ENCODE assay signal across 23 cellular contexts in the genomic region with DNA sequence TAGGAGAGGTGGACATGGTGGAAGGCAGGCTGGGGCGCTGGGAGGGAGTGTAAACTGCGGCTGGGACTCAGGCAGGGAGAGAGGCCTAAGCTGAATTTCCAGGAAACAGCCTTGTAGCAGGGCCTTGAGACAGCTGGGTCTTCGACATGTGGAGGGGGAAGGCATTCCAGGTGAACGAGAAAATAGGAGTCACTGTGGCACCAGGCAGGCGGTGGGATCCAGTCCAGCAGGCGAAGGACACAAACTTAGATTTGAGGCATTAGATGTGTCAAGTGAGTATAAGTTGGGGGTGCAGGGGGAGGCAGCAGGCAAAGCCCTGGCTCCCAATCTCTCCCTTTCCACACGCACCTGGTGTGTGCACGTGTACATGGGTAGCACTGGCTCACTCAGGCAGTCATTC.
DNase-seq lines count a peak whose midpoint lies in the region; ATAC-seq, FAIRE-seq and TF ChIP-seq lines count a peak whose summit lies in the region.
"Had no signal": no experiment of that assay in that cellular context is flagged by ENCODE, and none has a peak within 500 bp of the region (broad histone marks: within the 10 kb centered on the region; RNA-seq: fewer than 3 reads in every experiment).

No MANE protein-coding gene starts in this region.

- H3K9me3 ChIP-seq in right atrium auricular region (no peaks in the 10 kb centered on the region), astrocyte (ENCODE audit: insufficient read depth, low read depth, low read length) (no peaks in the 10 kb centered on the region), sigmoid colon (no peaks in the 10 kb centered on the region)

- H3K79me2 ChIP-seq in astrocyte (ENCODE audit: insufficient read depth, low read length) = no peaks in the 10 kb centered on the region

- no peak for TF ChIP-seq POLR2A in sigmoid colon (IDR thresholded peaks at IDR 0.05)

- no peaks in the 10 kb centered on the region for H3K9me3 Mint-ChIP-seq in astrocyte (ENCODE audit: unreplicated experiment)
- H3K9me3 Mint-ChIP-seq in glutamatergic neuron (ENCODE audit: unreplicated experiment) = peaks cover 2% of the 10 kb centered on the region

- H3K27ac ChIP-seq in right atrium auricular region (no peak overlapping the region), astrocyte (ENCODE audit: low read depth, low read length) (no peak overlapping the region), sigmoid colon (no peak overlapping the region)
- H3K27ac ChIP-seq: 22Rv1, A549, C4-2B, GM23248 had no signal

- TF ChIP-seq EP300 in sigmoid colon (IDR thresholded peaks at IDR 0.05) = no peak

- H3K36me3 ChIP-seq in right atrium auricular region (no peaks in the 10 kb centered on the region), astrocyte (ENCODE audit: insufficient read depth, low read length) (no peaks in the 10 kb centered on the region), sigmoid colon (no peaks in the 10 kb centered on the region)

- H3K27ac Mint-ChIP-seq in astrocyte (ENCODE audit: unreplicated experiment) (peak overlapping the region; percentile 27), glutamatergic neuron (ENCODE audit: unreplicated experiment) (no peak overlapping the region)
- H3K27ac Mint-ChIP-seq: CD4-positive, alpha-beta memory T cell had no signal

- peaks cover 8% of the 10 kb centered on the region for H3K27me3 Mint-ChIP-seq in astrocyte (ENCODE audit: low read depth, unreplicated experiment)
- H3K27me3 Mint-ChIP-seq in glutamatergic neuron (ENCODE audit: unreplicated experiment) = no peaks in the 10 kb centered on the region

- no peaks in the 10 kb centered on the region for H3K36me3 Mint-ChIP-seq in astrocyte (ENCODE audit: low read depth, unreplicated experiment)
- no peaks in the 10 kb centered on the region for H3K36me3 Mint-ChIP-seq in glutamatergic neuron (ENCODE audit: unreplicated experiment)
- H3K36me3 Mint-ChIP-seq: CD4-positive, alpha-beta memory T cell had no signal

- H3K9ac ChIP-seq in astrocyte (ENCODE audit: low read length) = no peak overlapping the region
- H3K9ac ChIP-seq: GM23248 had no signal

- no peak for FAIRE-seq in astrocyte (lab: Jason Lieb, UNC)
- FAIRE-seq: A549, GM12892, GM18507, HTR-8/SVneo had no signal

- H3K27me3 ChIP-seq in right atrium auricular region = no peaks in the 10 kb centered on the region
- no peaks in the 10 kb centered on the region for H3K27me3 ChIP-seq in astrocyte (ENCODE audit: insufficient read depth, low read length)
- H3K27me3 ChIP-seq in sigmoid colon = no peaks in the 10 kb centered on the region

- H3K4me1 ChIP-seq in right atrium auricular region = no peaks in the 10 kb centered on the region
- peaks cover 4% of the 10 kb centered on the region for H3K4me1 ChIP-seq in astrocyte (ENCODE audit: insufficient read depth, low read length)
- H3K4me1 ChIP-seq in sigmoid colon = no peaks in the 10 kb centered on the region
- H3K4me1 ChIP-seq: A549 had no signal

- H3K4me3 ChIP-seq in right atrium auricular region (no peak overlapping the region), astrocyte (ENCODE audit: insufficient read depth, low read depth, low read length) (no peak overlapping the region), sigmoid colon (no peak overlapping the region)
- H3K4me3 ChIP-seq: A549, GM23248 had no signal

- WGBS in sigmoid colon, 2 donors = 93 to 94% methylated on average over 8 of the region's 8 CpGs

- H2AFZ ChIP-seq in astrocyte (ENCODE audit: low read depth, low read length) = no peak overlapping the region
- H2AFZ ChIP-seq: GM23248 had no signal

- H3K4me1 Mint-ChIP-seq in astrocyte (ENCODE audit: low read depth, unreplicated experiment) (no peaks in the 10 kb centered on the region), glutamatergic neuron (ENCODE audit: low read depth, unreplicated experiment) (peaks cover 6% of the 10 kb centered on the region)
- H3K4me1 Mint-ChIP-seq: CD4-positive, alpha-beta memory T cell had no signal

- peak; percentile 37 for DNase-seq in NCI-H82 (lab: John Stamatoyannopoulos, UW)
- DNase-seq in NCI-H82 treated with DMSO at 0.1 percent for 48 hours (lab: John Stamatoyannopoulos, UW; ENCODE audit: unreplicated experiment) = no peak
- DNase-seq in right atrium auricular region (ENCODE audit: low spot score) = peak; percentile 34
- DNase-seq in left cardiac atrium = no peak
- DNase-seq in astrocyte (ENCODE audit: low read depth) = no peak
- peak; percentile 33 for DNase-seq in sigmoid colon
- no peak for DNase-seq in glutamatergic neuron
- DNase-seq in cerebellar nuclear complex (lab: John Stamatoyannopoulos, UW) = no peak
- DNase-seq: AML-193; CD4-positive, alpha-beta memory T cell; DMS 273 treated with DMSO at 0.1 percent for 48 hours; DMS53; DND-41; EL; GM23248; H7; IMR-90 had no signal

- no peak overlapping the region for H3K4me2 ChIP-seq in astrocyte (ENCODE audit: low read length)
- H3K4me2 ChIP-seq: A549 had no signal

- no peak for ATAC-seq in left cardiac atrium
- ATAC-seq: A549 had no signal

- H3K4me3 Mint-ChIP-seq in astrocyte (ENCODE audit: unreplicated experiment) = no peak overlapping the region
- no peak overlapping the region for H3K4me3 Mint-ChIP-seq in glutamatergic neuron (ENCODE audit: unreplicated experiment)
- H3K4me3 Mint-ChIP-seq: CD4-positive, alpha-beta memory T cell had no signal

- TF ChIP-seq CTCF in right atrium auricular region (IDR thresholded peaks at IDR 0.05) = no peak
- TF ChIP-seq CTCF in astrocyte (IDR thresholded peaks at IDR 0.05; ENCODE audit: insufficient read depth, low read depth, low read length) = no peak
- no peak for TF ChIP-seq CTCF in sigmoid colon (IDR thresholded peaks at IDR 0.05)
- TF ChIP-seq CTCF in glutamatergic neuron (IDR thresholded peaks at IDR 0.05; ENCODE audit: partially characterized antibody, unreplicated experiment) = no peak

- intact Hi-C loops in left cardiac atrium (cut with DNase I) = no loop called here
- intact Hi-C loops in sigmoid colon (cut with DNase I) = no loop called here

- H4K20me1 ChIP-seq in astrocyte (ENCODE audit: insufficient read depth, low read length) = no peaks in the 10 kb centered on the region

Comparison
In these comparisons a context has a peak if more than half of its experiments do, and no peak if none do; other contexts are left out.
1. DNase-seq: peak in NCI-H82 (single experiment), right atrium auricular region (single experiment) and sigmoid colon (single experiment); none in NCI-H82 treated with DMSO at 0.1 percent for 48 hours (single experiment), left cardiac atrium (single experiment), astrocyte (single experiment), glutamatergic neuron (single experiment) and cerebellar nuclear complex (0 of 2).